1 cellular context compared by ENCODE assay signal in genomic region chr6:84019812-84020211, GRCh38.
TF ChIP-seq lines count a peak whose summit lies in the region.

No MANE protein-coding gene starts in this region.

TF ChIP-seq in GM23338, 12 proteins besides CTCF, POLR2A, EP300 and RAD21:
- TF ChIP-seq ZNF462 (CRISPR knock-in tag; IDR thresholded peaks at IDR 0.05) (no peak), POLR2AphosphoS5 (IDR thresholded peaks at IDR 0.05; ENCODE audit: low read depth) (no peak), EZH2 (IDR thresholded peaks at IDR 0.05; ENCODE audit: low read depth, unreplicated experiment) (no peak), STAT1 (IDR thresholded peaks at IDR 0.05; ENCODE audit: unreplicated experiment) (no peak), NANOG (IDR thresholded peaks at IDR 0.05; ENCODE audit: borderline replicate concordance) (no peak), ZNF114 (CRISPR knock-in tag; IDR thresholded peaks at IDR 0.05) (no peak), JUNB (IDR thresholded peaks at IDR 0.05; ENCODE audit: unreplicated experiment) (no peak), ZNF331 (CRISPR knock-in tag; IDR thresholded peaks at IDR 0.05; ENCODE audit: low read depth) (no peak)
- TF ChIP-seq, protein P1, sequence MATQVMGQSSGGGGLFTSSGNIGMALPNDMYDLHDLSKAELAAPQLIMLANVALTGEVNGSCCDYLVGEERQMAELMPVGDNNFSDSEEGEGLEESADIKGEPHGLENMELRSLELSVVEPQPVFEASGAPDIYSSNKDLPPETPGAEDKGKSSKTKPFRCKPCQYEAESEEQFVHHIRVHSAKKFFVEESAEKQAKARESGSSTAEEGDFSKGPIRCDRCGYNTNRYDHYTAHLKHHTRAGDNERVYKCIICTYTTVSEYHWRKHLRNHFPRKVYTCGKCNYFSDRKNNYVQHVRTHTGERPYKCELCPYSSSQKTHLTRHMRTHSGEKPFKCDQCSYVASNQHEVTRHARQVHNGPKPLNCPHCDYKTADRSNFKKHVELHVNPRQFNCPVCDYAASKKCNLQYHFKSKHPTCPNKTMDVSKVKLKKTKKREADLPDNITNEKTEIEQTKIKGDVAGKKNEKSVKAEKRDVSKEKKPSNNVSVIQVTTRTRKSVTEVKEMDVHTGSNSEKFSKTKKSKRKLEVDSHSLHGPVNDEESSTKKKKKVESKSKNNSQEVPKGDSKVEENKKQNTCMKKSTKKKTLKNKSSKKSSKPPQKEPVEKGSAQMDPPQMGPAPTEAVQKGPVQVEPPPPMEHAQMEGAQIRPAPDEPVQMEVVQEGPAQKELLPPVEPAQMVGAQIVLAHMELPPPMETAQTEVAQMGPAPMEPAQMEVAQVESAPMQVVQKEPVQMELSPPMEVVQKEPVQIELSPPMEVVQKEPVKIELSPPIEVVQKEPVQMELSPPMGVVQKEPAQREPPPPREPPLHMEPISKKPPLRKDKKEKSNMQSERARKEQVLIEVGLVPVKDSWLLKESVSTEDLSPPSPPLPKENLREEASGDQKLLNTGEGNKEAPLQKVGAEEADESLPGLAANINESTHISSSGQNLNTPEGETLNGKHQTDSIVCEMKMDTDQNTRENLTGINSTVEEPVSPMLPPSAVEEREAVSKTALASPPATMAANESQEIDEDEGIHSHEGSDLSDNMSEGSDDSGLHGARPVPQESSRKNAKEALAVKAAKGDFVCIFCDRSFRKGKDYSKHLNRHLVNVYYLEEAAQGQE (IDR thresholded peaks at IDR 0.05; ENCODE audit: unreplicated experiment): no peak
